9 cellular contexts compared by ENCODE assay signal in genomic region chr6:82057846-82058554, GRCh38.
DNase-seq lines count a peak whose midpoint lies in the region; ATAC-seq and TF ChIP-seq lines count a peak whose summit lies in the region.
"Had no signal": no experiment of that assay in that cellular context is flagged by ENCODE, and none has a peak within 500 bp of the region (broad histone marks: within the 10 kb centered on the region; RNA-seq: fewer than 3 reads in every experiment).

No MANE protein-coding gene starts in this region.

- H3K4me3 Mint-ChIP-seq in nephron progenitor cell = no peak overlapping the region
- no peak overlapping the region for H3K4me3 Mint-ChIP-seq in stimulated activated effector memory CD8-positive, alpha-beta T cell treated with anti-CD3 and anti-CD28 coated beads, Interleukin-12 subunit alpha, Interleukin-12 subunit beta, amount 100 ng/mL, for 72 hours

- DNase-seq in NCI-H748 treated with DMSO at 0.1 percent for 48 hours (lab: John Stamatoyannopoulos, UW) = peak; percentile 88
- peak; percentile 54 to 77 for DNase-seq in fibroblast of lung (ENCODE audit: low read depth in 2 of 2)
- peak; percentile 90 for DNase-seq in pons (ENCODE audit: low spot score)
- DNase-seq in stimulated activated CD4-positive, alpha-beta T cell treated with anti-CD3 and anti-CD28 coated beads, Interleukin-12 subunit alpha, Interleukin-12 subunit beta, amount 100 ng/mL, for 4 hours = no peak
- no peak for DNase-seq in activated gamma-delta T cell (lab: John Stamatoyannopoulos, UW)
- no peak for DNase-seq in nephron progenitor cell
- DNase-seq in stimulated activated effector memory CD8-positive, alpha-beta T cell treated with anti-CD3 and anti-CD28 coated beads, Interleukin-12 subunit alpha, Interleukin-12 subunit beta, amount 100 ng/mL, for 72 hours (ENCODE audit: low spot score in 2 of 2) = no peak
- DNase-seq: GF-D8 had no signal

- POLR2A ChIA-PET in HEK293 (lab: Yijun Ruan, JAX) = no interaction called here

- no peak for ATAC-seq in stimulated activated effector memory CD8-positive, alpha-beta T cell treated with anti-CD3 and anti-CD28 coated beads, Interleukin-12 subunit alpha, Interleukin-12 subunit beta, amount 100 ng/mL, for 72 hours

- H3K27me3 ChIP-seq in fibroblast of lung (ENCODE audit: control insufficient read depth, insufficient read depth, low read length) = no peaks in the 10 kb centered on the region

- H3K36me3 Mint-ChIP-seq in nephron progenitor cell (ENCODE audit: low read depth) = no peaks in the 10 kb centered on the region
- no peaks in the 10 kb centered on the region for H3K36me3 Mint-ChIP-seq in stimulated activated effector memory CD8-positive, alpha-beta T cell treated with anti-CD3 and anti-CD28 coated beads, Interleukin-12 subunit alpha, Interleukin-12 subunit beta, amount 100 ng/mL, for 72 hours

- H3K27me3 Mint-ChIP-seq in nephron progenitor cell (ENCODE audit: low read depth, poor library complexity) = peaks cover 4% of the 10 kb centered on the region

- H3K4me2 ChIP-seq in fibroblast of lung (ENCODE audit: extremely low read depth, insufficient read depth, low read length) = peak overlapping the region; percentile 46

- no peaks in the 10 kb centered on the region for H3K36me3 ChIP-seq in HEK293 (ENCODE audit: control insufficient read depth in 2 of 2, insufficient read depth in 1 of 2, low read length in 2 of 2)
- no peaks in the 10 kb centered on the region for H3K36me3 ChIP-seq in fibroblast of lung (ENCODE audit: control insufficient read depth, insufficient read depth, low read length)

- no peak overlapping the region for H3K27ac Mint-ChIP-seq in nephron progenitor cell
- H3K27ac Mint-ChIP-seq in stimulated activated effector memory CD8-positive, alpha-beta T cell treated with anti-CD3 and anti-CD28 coated beads, Interleukin-12 subunit alpha, Interleukin-12 subunit beta, amount 100 ng/mL, for 72 hours = no peak overlapping the region

- TF ChIP-seq CTCF in HEK293 (tag by site-specific recombination; IDR thresholded peaks at IDR 0.05) (no peak), fibroblast of lung (conservative IDR thresholded peaks at IDR 0.05 in 1 of 2, IDR thresholded peaks at IDR 0.05 in 1 of 2; ENCODE audit: low read depth in 1 of 2, low read length in 2 of 2) (no peak), nephron progenitor cell (IDR thresholded peaks at IDR 0.05) (no peak)

- H2AFZ ChIP-seq in fibroblast of lung (ENCODE audit: low read length) = no peak overlapping the region

- H3K9me3 Mint-ChIP-seq in nephron progenitor cell = no peaks in the 10 kb centered on the region
- no peaks in the 10 kb centered on the region for H3K9me3 Mint-ChIP-seq in stimulated activated effector memory CD8-positive, alpha-beta T cell treated with anti-CD3 and anti-CD28 coated beads, Interleukin-12 subunit alpha, Interleukin-12 subunit beta, amount 100 ng/mL, for 72 hours

- CTCF ChIA-PET in HEK293 (lab: Yijun Ruan, JAX) = interaction anchor here (0.7 to 1.3 kb wide), 2 partner anchors 17 to 917 kb away, joined by 3 to 5 read pairs; no protein-coding TSS in a partner anchor

- no peaks in the 10 kb centered on the region for H3K79me2 ChIP-seq in fibroblast of lung (ENCODE audit: control insufficient read depth, insufficient read depth, low read length)

- no peak overlapping the region for H3K9ac ChIP-seq in fibroblast of lung (ENCODE audit: insufficient read depth, low read length)

- no peaks in the 10 kb centered on the region for H4K20me1 ChIP-seq in fibroblast of lung (ENCODE audit: control insufficient read depth, extremely low read depth, insufficient read depth, low read length)

- H3K27ac ChIP-seq in HEK293 (ENCODE audit: extremely low read depth, low read depth, low read length) (no peak overlapping the region), fibroblast of lung (ENCODE audit: insufficient read depth, low read length) (no peak overlapping the region)

- peaks cover 6% of the 10 kb centered on the region for H3K4me1 Mint-ChIP-seq in nephron progenitor cell
- H3K4me1 Mint-ChIP-seq in stimulated activated effector memory CD8-positive, alpha-beta T cell treated with anti-CD3 and anti-CD28 coated beads, Interleukin-12 subunit alpha, Interleukin-12 subunit beta, amount 100 ng/mL, for 72 hours = no peaks in the 10 kb centered on the region

- H3K9me3 ChIP-seq in HEK293 (ENCODE audit: control insufficient read depth, insufficient read depth, low read depth, low read length) (no peaks in the 10 kb centered on the region), fibroblast of lung (ENCODE audit: control insufficient read depth, insufficient read depth, low read depth, low read length) (no peaks in the 10 kb centered on the region)

- no peaks in the 10 kb centered on the region for H3K4me1 ChIP-seq in HEK293 (ENCODE audit: control insufficient read depth, insufficient read depth, low read length)
- peaks cover 2% of the 10 kb centered on the region for H3K4me1 ChIP-seq in fibroblast of lung (ENCODE audit: control insufficient read depth, extremely low read depth, insufficient read depth, low read length)

- no peak overlapping the region for H3K4me3 ChIP-seq in HEK293 (ENCODE audit: low read depth, low read length)
- H3K4me3 ChIP-seq in fibroblast of lung (replicated peaks in 1 of 4; ENCODE audit: control extremely low read depth in 1 of 4, insufficient read depth in 1 of 4, low read depth in 3 of 4, low read length in 4 of 4) = no peak overlapping the region

TF ChIP-seq in HEK293, 187 proteins besides CTCF, POLR2A, EP300 and RAD21:
- TF ChIP-seq ZNF133 (tag by site-specific recombination; IDR thresholded peaks at IDR 0.05) (no peak), ZNF335 (tag by site-specific recombination; conservative IDR thresholded peaks at IDR 0.05) (peak; percentile 33; the same call in 1 of the 2 replicates), ZNF362 (tag by site-specific recombination; IDR thresholded peaks at IDR 0.05) (0 out of 2 replicates have a peak, but pooled peaks have one; percentile 68), PBX3 (CRISPR knock-in tag; IDR thresholded peaks at IDR 0.05) (no peak), ZNF10 (tag by site-specific recombination; IDR thresholded peaks at IDR 0.05) (peak; percentile 70; the same call in 1 of the 2 replicates)
TF ChIP-seq in HEK293: peak in this region for 3.

Comparison
In these comparisons a context has a peak if more than half of its experiments do, and no peak if none do; other contexts are left out.
1. DNase-seq: peak in NCI-H748 treated with DMSO at 0.1 percent for 48 hours (single experiment), fibroblast of lung (2 of 2) and pons (single experiment); none in stimulated activated CD4-positive, alpha-beta T cell treated with anti-CD3 and anti-CD28 coated beads, Interleukin-12 subunit alpha, Interleukin-12 subunit beta, amount 100 ng/mL, for 4 hours (single experiment), activated gamma-delta T cell (single experiment), nephron progenitor cell (single experiment) and stimulated activated effector memory CD8-positive, alpha-beta T cell treated with anti-CD3 and anti-CD28 coated beads, Interleukin-12 subunit alpha, Interleukin-12 subunit beta, amount 100 ng/mL, for 72 hours (0 of 2).